ENCODE assay signal across 9 cellular contexts in the genomic region with DNA sequence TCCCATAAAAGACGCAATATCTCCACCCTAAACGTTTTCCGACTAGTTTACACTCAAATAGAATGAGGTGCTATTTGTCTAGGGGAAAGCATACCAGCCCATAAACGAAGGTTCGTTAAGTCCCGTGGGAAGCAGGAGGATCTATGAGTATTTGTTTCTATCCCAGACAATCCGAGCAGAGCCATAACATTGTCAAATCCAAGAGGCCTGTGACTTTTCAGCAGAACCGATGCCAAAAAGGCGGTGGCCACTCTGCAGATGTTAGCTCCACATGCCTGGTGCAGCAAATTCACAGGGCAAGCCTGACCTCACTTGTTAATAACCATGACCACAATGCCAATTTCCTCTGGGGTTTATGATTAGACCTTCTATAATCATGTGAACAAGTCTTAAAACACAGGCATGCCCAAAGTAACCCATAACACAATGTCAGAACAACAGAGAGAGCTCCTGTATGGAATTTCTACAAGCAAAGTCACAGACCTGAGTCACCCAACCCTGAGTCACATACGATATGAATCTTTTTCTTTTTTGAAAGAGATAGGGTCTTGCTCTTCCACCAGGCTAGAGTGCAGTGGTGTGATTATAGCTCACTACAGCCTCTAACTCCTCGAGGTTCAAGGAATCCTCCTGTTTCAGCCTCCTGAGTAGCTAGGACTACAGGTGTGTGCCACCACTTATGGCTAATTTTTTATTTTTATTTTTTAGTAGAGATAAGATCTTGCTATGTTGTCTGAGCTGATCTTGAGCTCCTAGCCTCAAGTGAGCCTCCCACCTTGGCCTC.
DNase-seq lines count a peak whose midpoint lies in the region; ATAC-seq and TF ChIP-seq lines count a peak whose summit lies in the region.
"Had no signal": no experiment of that assay in that cellular context is flagged by ENCODE, and none has a peak within 500 bp of the region (broad histone marks: within the 10 kb centered on the region; RNA-seq: fewer than 3 reads in every experiment).

No MANE protein-coding gene starts in this region.

- peaks cover 0 to 68% (median 42%) of the 10 kb centered on the region in 4 donors for H3K4me1 ChIP-seq in tibial artery

- H3K4me3 Mint-ChIP-seq in activated naive CD4-positive, alpha-beta T cell treated with anti-CD3 and anti-CD28 coated beads for 36 hours: no peak overlapping the region
- H3K4me3 Mint-ChIP-seq: activated naive CD8-positive, alpha-beta T cell treated with anti-CD3 and anti-CD28 coated beads, Interleukin-2, amount 50 U/mL, for 24 hours had no signal

- intact Hi-C loops in tibial artery (cut with DNase I; ENCODE audit: low total_unique reads): loop anchor here (10.0 kb wide), 1 partner anchor 121 kb away; the partner anchor contains the start of gene KIF13A
- intact Hi-C loops in activated naive CD4-positive, alpha-beta T cell treated with anti-CD3 and anti-CD28 coated beads for 36 hours (cut with micrococcal nuclease): no loop called here

- H3K4me1 Mint-ChIP-seq in activated naive CD4-positive, alpha-beta T cell treated with anti-CD3 and anti-CD28 coated beads for 36 hours (ENCODE audit: low read depth): no peaks in the 10 kb centered on the region
- H3K4me1 Mint-ChIP-seq: activated naive CD8-positive, alpha-beta T cell treated with anti-CD3 and anti-CD28 coated beads, Interleukin-2, amount 50 U/mL, for 24 hours had no signal

- CTCF ChIA-PET in activated naive CD4-positive, alpha-beta T cell treated with anti-CD3 and anti-CD28 coated beads for 36 hours (lab: Charles Lee): no interaction called here

- ATAC-seq in GM21737 (IDR thresholded peaks at IDR 0.05; ENCODE audit: unreplicated experiment): no peak
- ATAC-seq in HG03095 (IDR thresholded peaks at IDR 0.05; ENCODE audit: unreplicated experiment): no peak
- ATAC-seq: activated naive CD8-positive, alpha-beta T cell treated with anti-CD3 and anti-CD28 coated beads, Interleukin-2, amount 50 U/mL, for 24 hours had no signal

- H3K27ac Mint-ChIP-seq in activated naive CD4-positive, alpha-beta T cell treated with anti-CD3 and anti-CD28 coated beads for 36 hours: no peak overlapping the region
- H3K27ac Mint-ChIP-seq: activated naive CD8-positive, alpha-beta T cell treated with anti-CD3 and anti-CD28 coated beads, Interleukin-2, amount 50 U/mL, for 24 hours had no signal

- peaks cover 26% of the 10 kb centered on the region for H3K27me3 Mint-ChIP-seq in activated naive CD4-positive, alpha-beta T cell treated with anti-CD3 and anti-CD28 coated beads for 36 hours (ENCODE audit: low read depth)

- H3K9me3 ChIP-seq in MG63 (no peaks in the 10 kb centered on the region), tibial artery (no peaks in the 10 kb centered on the region)

- H3K27me3 ChIP-seq in MG63 (no peaks in the 10 kb centered on the region), layer of hippocampus (ENCODE audit: control insufficient read depth, insufficient read depth, low read length) (no peaks in the 10 kb centered on the region), tibial artery (no peaks in the 10 kb centered on the region)

- no peaks in the 10 kb centered on the region for H3K9me3 Mint-ChIP-seq in activated naive CD4-positive, alpha-beta T cell treated with anti-CD3 and anti-CD28 coated beads for 36 hours
- H3K9me3 Mint-ChIP-seq: activated naive CD8-positive, alpha-beta T cell treated with anti-CD3 and anti-CD28 coated beads, Interleukin-2, amount 50 U/mL, for 24 hours had no signal

- H3K36me3 Mint-ChIP-seq in activated naive CD4-positive, alpha-beta T cell treated with anti-CD3 and anti-CD28 coated beads for 36 hours (ENCODE audit: low read depth): no peaks in the 10 kb centered on the region

- no peaks in the 10 kb centered on the region; the same call in 1 of the 2 replicates for H3K36me3 ChIP-seq in MG63
- H3K36me3 ChIP-seq in tibial artery: no peaks in the 10 kb centered on the region

- H3K27ac ChIP-seq in layer of hippocampus (ENCODE audit: low read depth, low read length) (peak overlapping the region; percentile 85), tibial artery (peak overlapping the region; percentile 76 to 77)

- TF ChIP-seq CTCF in choroid plexus epithelial cell (conservative IDR thresholded peaks at IDR 0.05; ENCODE audit: low read depth, low read length) (no peak), tibial artery (IDR thresholded peaks at IDR 0.05) (no peak), GM20000 (IDR thresholded peaks at IDR 0.05; ENCODE audit: extremely low read depth, missing control alignments) (no peak)

- H3K4me3 ChIP-seq in MG63: no peak overlapping the region
- no peak overlapping the region for H3K4me3 ChIP-seq in choroid plexus epithelial cell (ENCODE audit: low read depth, low read length)
- H3K4me3 ChIP-seq in tibial artery: peak overlapping the region in 1 of 2 donors; percentile 12

- peak; percentile 53 for DNase-seq in MG63
- peak; percentile 38 for DNase-seq in choroid plexus epithelial cell (ENCODE audit: low read depth)
- peak; percentile 40 to 68 for DNase-seq in tibial artery
- no peak for DNase-seq in activated naive CD4-positive, alpha-beta T cell treated with anti-CD3 and anti-CD28 coated beads for 36 hours
- no peak for DNase-seq in GM20000 (ENCODE audit: low spot score)
- DNase-seq: activated naive CD8-positive, alpha-beta T cell treated with anti-CD3 and anti-CD28 coated beads, Interleukin-2, amount 50 U/mL, for 24 hours had no signal

Comparison
In these comparisons a context has a peak if more than half of its experiments do, and no peak if none do; other contexts are left out.
1. DNase-seq: peak in MG63 (single experiment), choroid plexus epithelial cell (single experiment) and tibial artery (2 of 2); none in activated naive CD4-positive, alpha-beta T cell treated with anti-CD3 and anti-CD28 coated beads for 36 hours (single experiment) and GM20000 (single experiment).